ENCODE assay signal across 2 cellular contexts in genomic region chr10:91630592-91630991, GRCh38.
TF ChIP-seq lines count a peak whose summit lies in the region.

No MANE protein-coding gene starts in this region.

TF ChIP-seq in SK-N-SH, 30 proteins besides CTCF, POLR2A, EP300 and RAD21 (continued from another document):
- no peak for TF ChIP-seq POLR2AphosphoS5 (IDR thresholded peaks at IDR 0.05; ENCODE audit: low read depth, low read length)
- TF ChIP-seq NRF1 (IDR thresholded peaks at IDR 0.05; ENCODE audit: low read depth, low read length): no peak
- TF ChIP-seq SIN3A (IDR thresholded peaks at IDR 0.05; ENCODE audit: borderline replicate concordance, low read depth, low read length): no peak
- TF ChIP-seq IRF3 (IDR thresholded peaks at IDR 0.05; ENCODE audit: low read depth, low read length): no peak
- no peak for TF ChIP-seq JUND (IDR thresholded peaks at IDR 0.05)
- TF ChIP-seq FOXJ3 (CRISPR knock-in tag; IDR thresholded peaks at IDR 0.05): no peak
- TF ChIP-seq GATA2 (CRISPR knock-in tag; IDR thresholded peaks at IDR 0.05): no peak
- TF ChIP-seq USF1 (IDR thresholded peaks at IDR 0.05; ENCODE audit: borderline replicate concordance, low read depth): no peak
- no peak for TF ChIP-seq RXRA (IDR thresholded peaks at IDR 0.05; ENCODE audit: borderline replicate concordance, low read depth)
- TF ChIP-seq CHD2 (IDR thresholded peaks at IDR 0.05; ENCODE audit: low read length, partially characterized antibody): no peak
- no peak for TF ChIP-seq RCOR1 (IDR thresholded peaks at IDR 0.05; ENCODE audit: low read length)

TF ChIP-seq in SK-N-SH treated with all-trans-retinoic acid at 6 μM for 48 hours, 23 proteins besides CTCF, POLR2A, EP300 and RAD21 (continued from another document):
- TF ChIP-seq CREB5 (CRISPR knock-in tag; IDR thresholded peaks at IDR 0.05; ENCODE audit: low read depth) (no peak), ZFP3 (CRISPR knock-in tag; IDR thresholded peaks at IDR 0.05) (no peak), ESRRG (CRISPR knock-in tag; IDR thresholded peaks at IDR 0.05) (no peak), RARB (CRISPR knock-in tag; IDR thresholded peaks at IDR 0.05) (no peak)
